25 cellular contexts compared by ENCODE assay signal in genomic region chr2:173697929-173698328, GRCh38.
"Had no signal": no experiment of that assay in that cellular context is flagged by ENCODE, and none has a peak within 500 bp of the region (broad histone marks: within the 10 kb centered on the region; RNA-seq: fewer than 3 reads in every experiment).

No MANE protein-coding gene starts in this region.

- H3K36me3 ChIP-seq: suprapubic skin, transverse colon, upper lobe of right lung, vagina had no signal

- H3K9ac ChIP-seq: parathyroid adenoma had no signal

- H3K4me3 ChIP-seq: lung, mucosa of descending colon, smooth muscle cell, suprapubic skin, transverse colon, upper lobe of right lung, vagina had no signal

- H3K27me3 ChIP-seq: suprapubic skin, transverse colon, upper lobe of right lung, vagina had no signal

- ATAC-seq: effector memory CD8-positive, alpha-beta T cell; mucosa of descending colon; natural killer cell treated with Interleukin-12 subunit alpha and Interleukin-12 subunit beta and Interleukin-15 and Interleukin-18, amount 100 ng/mL, for 72 hours; sciatic nerve; stimulated activated naive CD8-positive, alpha-beta T cell treated with anti-CD3 and anti-CD28 coated beads, Interleukin-15, amount 100 ng/mL, for 72 hours; upper lobe of right lung had no signal

- H3K4me2 ChIP-seq: smooth muscle cell had no signal

- DNase-seq: cortex of kidney; effector memory CD8-positive, alpha-beta T cell; hypothalamus; immature natural killer cell; islet precursor cell; kidney glomerular epithelial cell; mucosa of descending colon; naive B cell; stimulated activated CD4-positive, alpha-beta T cell treated with anti-CD3 and anti-CD28 coated beads, Interleukin-12 subunit alpha, Interleukin-12 subunit beta, amount 100 ng/mL, for 4 hours; stimulated activated CD4-positive, alpha-beta T cell treated with anti-CD3 and anti-CD28 coated beads, Interleukin-1b, Interleukin-23, amount 100 ng/mL, for 48 hours; stimulated activated CD4-positive, alpha-beta T cell treated with anti-CD3 and anti-CD28 coated beads, Interleukin-4, amount 100 ng/mL, for 1 hour; stimulated activated CD8-positive, alpha-beta memory T cell treated with anti-CD3 and anti-CD28 coated beads, Interleukin-4, amount 100 ng/mL, for 48 hours; stimulated activated naive CD4-positive, alpha-beta T cell; stimulated activated naive CD8-positive, alpha-beta T cell treated with anti-CD3 and anti-CD28 coated beads, Interleukin-15, amount 100 ng/mL, for 72 hours; transverse colon; upper lobe of right lung had no signal

- H3K79me2 ChIP-seq: parathyroid adenoma had no signal

- H2AFZ ChIP-seq: parathyroid adenoma had no signal

- FAIRE-seq: endometrium, frontal cortex had no signal

- H3K27ac ChIP-seq: parathyroid adenoma, suprapubic skin, transverse colon, upper lobe of right lung, vagina had no signal

- H3K9me3 ChIP-seq: mucosa of descending colon, suprapubic skin, transverse colon, upper lobe of right lung, vagina had no signal

- H3K4me1 ChIP-seq: parathyroid adenoma, suprapubic skin, transverse colon, upper lobe of right lung, vagina had no signal
